Comparison of ENCODE assay signal across 1 cellular context in the genomic region with DNA sequence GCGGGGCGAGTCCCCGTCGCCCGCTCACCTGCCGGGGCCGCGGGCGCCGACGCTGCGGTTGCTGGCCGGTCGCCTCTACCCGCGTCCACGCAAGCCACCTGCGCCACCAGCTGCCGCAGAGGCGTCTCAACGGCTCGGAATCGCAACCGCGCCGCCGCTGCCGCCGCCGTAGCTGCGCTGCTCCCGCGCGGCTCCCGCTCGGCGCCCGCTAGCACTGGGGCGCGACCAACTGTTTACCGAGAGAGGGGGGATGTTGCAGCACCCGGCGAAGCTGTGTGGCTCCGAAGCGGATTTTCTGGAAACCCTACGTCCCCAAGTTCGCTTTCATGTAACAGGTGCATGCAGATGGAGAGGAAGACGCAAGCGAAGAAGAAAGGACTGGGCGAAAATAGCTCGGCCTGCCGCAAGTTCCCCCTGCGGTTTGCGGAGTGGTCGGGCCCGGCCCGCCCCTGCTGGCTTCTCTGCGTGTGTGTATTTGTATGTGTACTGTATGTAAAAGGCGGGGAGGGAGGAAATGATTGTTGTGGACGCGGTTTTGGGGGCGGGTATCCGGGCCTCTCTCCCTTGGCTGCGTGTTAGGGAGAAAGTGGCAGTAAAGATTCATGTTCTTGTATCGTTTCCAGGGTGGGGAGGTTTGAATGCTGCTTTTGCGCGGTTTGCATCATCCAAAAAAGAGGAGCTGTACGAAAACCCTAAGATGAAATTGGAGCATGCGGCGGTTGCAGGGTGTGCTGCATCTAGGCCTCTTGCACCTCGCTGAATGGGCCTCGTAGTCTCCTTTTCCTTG.
TF ChIP-seq lines count a peak whose summit lies in the region.

A gene (minus strand): TSS at position 182 of the 787 bp plus-strand sequence. CDS start 782 bp downstream, outside the sequence.

TF ChIP-seq in WTC11, 78 proteins besides CTCF, POLR2A, EP300 and RAD21 (continued from another document):
- TF ChIP-seq, protein P1, sequence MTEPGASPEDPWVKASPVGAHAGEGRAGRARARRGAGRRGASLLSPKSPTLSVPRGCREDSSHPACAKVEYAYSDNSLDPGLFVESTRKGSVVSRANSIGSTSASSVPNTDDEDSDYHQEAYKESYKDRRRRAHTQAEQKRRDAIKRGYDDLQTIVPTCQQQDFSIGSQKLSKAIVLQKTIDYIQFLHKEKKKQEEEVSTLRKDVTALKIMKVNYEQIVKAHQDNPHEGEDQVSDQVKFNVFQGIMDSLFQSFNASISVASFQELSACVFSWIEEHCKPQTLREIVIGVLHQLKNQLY (CRISPR knock-in tag; IDR thresholded peaks at IDR 0.05): peak; percentile 22; the same call in 1 of the 2 replicates
- TF ChIP-seq, protein P2, sequence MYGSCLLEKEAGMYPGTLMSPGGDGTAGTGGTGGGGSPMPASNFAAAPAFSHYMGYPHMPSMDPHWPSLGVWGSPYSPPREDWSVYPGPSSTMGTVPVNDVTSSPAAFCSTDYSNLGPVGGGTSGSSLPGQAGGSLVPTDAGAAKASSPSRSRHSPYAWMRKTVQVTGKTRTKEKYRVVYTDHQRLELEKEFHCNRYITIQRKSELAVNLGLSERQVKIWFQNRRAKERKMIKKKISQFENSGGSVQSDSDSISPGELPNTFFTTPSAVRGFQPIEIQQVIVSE (CRISPR knock-in tag; IDR thresholded peaks at IDR 0.05; ENCODE audit: borderline replicate concordance): no peak
- TF ChIP-seq MYBL2 (CRISPR knock-in tag; IDR thresholded peaks at IDR 0.05) (peak; percentile 43), NR3C1 (CRISPR knock-in tag; conservative IDR thresholded peaks at IDR 0.05; ENCODE audit: low read depth) (no peak; the same call in 1 of the 2 replicates), RELA (CRISPR knock-in tag; IDR thresholded peaks at IDR 0.05; ENCODE audit: borderline replicate concordance) (0 out of 2 replicates have a peak, but pooled peaks have one; percentile 30), SMAD3 (CRISPR knock-in tag; IDR thresholded peaks at IDR 0.05; ENCODE audit: borderline replicate concordance) (no peak), NFE2L1 (CRISPR knock-in tag; IDR thresholded peaks at IDR 0.05) (0 out of 2 replicates have a peak, but pooled peaks have one; percentile 50), KAT7 (CRISPR knock-in tag; IDR thresholded peaks at IDR 0.05; ENCODE audit: borderline replicate concordance) (0 out of 2 replicates have a peak, but pooled peaks have one; percentile 65), CREM (CRISPR knock-in tag; IDR thresholded peaks at IDR 0.05) (peak; percentile 79), NR2C2 (CRISPR knock-in tag; IDR thresholded peaks at IDR 0.05) (peak; percentile 52; the same call in 1 of the 2 replicates), FOXK1 (CRISPR knock-in tag; IDR thresholded peaks at IDR 0.05) (peak; percentile 72), ATF1 (CRISPR knock-in tag; IDR thresholded peaks at IDR 0.05) (0 out of 2 replicates have a peak, but pooled peaks have one; percentile 67), NFATC4 (CRISPR knock-in tag; IDR thresholded peaks at IDR 0.05) (no peak), ZNF416 (CRISPR knock-in tag; IDR thresholded peaks at IDR 0.05) (peak; percentile 12; the same call in 1 of the 2 replicates), ZNF138 (CRISPR knock-in tag; conservative IDR thresholded peaks at IDR 0.05) (no peak), ETV6 (CRISPR knock-in tag; IDR thresholded peaks at IDR 0.05) (peak; percentile 59; the same call in 1 of the 2 replicates)
- TF ChIP-seq, protein P3, sequence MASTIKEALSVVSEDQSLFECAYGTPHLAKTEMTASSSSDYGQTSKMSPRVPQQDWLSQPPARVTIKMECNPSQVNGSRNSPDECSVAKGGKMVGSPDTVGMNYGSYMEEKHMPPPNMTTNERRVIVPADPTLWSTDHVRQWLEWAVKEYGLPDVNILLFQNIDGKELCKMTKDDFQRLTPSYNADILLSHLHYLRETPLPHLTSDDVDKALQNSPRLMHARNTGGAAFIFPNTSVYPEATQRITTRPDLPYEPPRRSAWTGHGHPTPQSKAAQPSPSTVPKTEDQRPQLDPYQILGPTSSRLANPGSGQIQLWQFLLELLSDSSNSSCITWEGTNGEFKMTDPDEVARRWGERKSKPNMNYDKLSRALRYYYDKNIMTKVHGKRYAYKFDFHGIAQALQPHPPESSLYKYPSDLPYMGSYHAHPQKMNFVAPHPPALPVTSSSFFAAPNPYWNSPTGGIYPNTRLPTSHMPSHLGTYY (CRISPR knock-in tag; IDR thresholded peaks at IDR 0.05): no peak
- TF ChIP-seq, protein P4, sequence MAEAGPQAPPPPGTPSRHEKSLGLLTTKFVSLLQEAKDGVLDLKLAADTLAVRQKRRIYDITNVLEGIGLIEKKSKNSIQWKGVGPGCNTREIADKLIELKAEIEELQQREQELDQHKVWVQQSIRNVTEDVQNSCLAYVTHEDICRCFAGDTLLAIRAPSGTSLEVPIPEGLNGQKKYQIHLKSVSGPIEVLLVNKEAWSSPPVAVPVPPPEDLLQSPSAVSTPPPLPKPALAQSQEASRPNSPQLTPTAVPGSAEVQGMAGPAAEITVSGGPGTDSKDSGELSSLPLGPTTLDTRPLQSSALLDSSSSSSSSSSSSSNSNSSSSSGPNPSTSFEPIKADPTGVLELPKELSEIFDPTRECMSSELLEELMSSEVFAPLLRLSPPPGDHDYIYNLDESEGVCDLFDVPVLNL (CRISPR knock-in tag; IDR thresholded peaks at IDR 0.05; ENCODE audit: borderline replicate concordance, low read depth): peak; percentile 60
- TF ChIP-seq, protein P5, sequence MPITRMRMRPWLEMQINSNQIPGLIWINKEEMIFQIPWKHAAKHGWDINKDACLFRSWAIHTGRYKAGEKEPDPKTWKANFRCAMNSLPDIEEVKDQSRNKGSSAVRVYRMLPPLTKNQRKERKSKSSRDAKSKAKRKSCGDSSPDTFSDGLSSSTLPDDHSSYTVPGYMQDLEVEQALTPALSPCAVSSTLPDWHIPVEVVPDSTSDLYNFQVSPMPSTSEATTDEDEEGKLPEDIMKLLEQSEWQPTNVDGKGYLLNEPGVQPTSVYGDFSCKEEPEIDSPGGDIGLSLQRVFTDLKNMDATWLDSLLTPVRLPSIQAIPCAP (CRISPR knock-in tag; IDR thresholded peaks at IDR 0.05): peak; percentile 85
- TF ChIP-seq, protein P6, sequence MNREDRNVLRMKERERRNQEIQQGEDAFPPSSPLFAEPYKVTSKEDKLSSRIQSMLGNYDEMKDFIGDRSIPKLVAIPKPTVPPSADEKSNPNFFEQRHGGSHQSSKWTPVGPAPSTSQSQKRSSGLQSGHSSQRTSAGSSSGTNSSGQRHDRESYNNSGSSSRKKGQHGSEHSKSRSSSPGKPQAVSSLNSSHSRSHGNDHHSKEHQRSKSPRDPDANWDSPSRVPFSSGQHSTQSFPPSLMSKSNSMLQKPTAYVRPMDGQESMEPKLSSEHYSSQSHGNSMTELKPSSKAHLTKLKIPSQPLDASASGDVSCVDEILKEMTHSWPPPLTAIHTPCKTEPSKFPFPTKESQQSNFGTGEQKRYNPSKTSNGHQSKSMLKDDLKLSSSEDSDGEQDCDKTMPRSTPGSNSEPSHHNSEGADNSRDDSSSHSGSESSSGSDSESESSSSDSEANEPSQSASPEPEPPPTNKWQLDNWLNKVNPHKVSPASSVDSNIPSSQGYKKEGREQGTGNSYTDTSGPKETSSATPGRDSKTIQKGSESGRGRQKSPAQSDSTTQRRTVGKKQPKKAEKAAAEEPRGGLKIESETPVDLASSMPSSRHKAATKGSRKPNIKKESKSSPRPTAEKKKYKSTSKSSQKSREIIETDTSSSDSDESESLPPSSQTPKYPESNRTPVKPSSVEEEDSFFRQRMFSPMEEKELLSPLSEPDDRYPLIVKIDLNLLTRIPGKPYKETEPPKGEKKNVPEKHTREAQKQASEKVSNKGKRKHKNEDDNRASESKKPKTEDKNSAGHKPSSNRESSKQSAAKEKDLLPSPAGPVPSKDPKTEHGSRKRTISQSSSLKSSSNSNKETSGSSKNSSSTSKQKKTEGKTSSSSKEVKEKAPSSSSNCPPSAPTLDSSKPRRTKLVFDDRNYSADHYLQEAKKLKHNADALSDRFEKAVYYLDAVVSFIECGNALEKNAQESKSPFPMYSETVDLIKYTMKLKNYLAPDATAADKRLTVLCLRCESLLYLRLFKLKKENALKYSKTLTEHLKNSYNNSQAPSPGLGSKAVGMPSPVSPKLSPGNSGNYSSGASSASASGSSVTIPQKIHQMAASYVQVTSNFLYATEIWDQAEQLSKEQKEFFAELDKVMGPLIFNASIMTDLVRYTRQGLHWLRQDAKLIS (CRISPR knock-in tag; IDR thresholded peaks at IDR 0.05; ENCODE audit: borderline replicate concordance): 0 out of 2 replicates have a peak, but pooled peaks have one; percentile 50
- TF ChIP-seq, protein P7, sequence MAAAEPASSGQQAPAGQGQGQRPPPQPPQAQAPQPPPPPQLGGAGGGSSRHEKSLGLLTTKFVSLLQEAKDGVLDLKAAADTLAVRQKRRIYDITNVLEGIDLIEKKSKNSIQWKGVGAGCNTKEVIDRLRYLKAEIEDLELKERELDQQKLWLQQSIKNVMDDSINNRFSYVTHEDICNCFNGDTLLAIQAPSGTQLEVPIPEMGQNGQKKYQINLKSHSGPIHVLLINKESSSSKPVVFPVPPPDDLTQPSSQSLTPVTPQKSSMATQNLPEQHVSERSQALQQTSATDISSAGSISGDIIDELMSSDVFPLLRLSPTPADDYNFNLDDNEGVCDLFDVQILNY (CRISPR knock-in tag; IDR thresholded peaks at IDR 0.05): peak; percentile 94
- TF ChIP-seq, protein P8, sequence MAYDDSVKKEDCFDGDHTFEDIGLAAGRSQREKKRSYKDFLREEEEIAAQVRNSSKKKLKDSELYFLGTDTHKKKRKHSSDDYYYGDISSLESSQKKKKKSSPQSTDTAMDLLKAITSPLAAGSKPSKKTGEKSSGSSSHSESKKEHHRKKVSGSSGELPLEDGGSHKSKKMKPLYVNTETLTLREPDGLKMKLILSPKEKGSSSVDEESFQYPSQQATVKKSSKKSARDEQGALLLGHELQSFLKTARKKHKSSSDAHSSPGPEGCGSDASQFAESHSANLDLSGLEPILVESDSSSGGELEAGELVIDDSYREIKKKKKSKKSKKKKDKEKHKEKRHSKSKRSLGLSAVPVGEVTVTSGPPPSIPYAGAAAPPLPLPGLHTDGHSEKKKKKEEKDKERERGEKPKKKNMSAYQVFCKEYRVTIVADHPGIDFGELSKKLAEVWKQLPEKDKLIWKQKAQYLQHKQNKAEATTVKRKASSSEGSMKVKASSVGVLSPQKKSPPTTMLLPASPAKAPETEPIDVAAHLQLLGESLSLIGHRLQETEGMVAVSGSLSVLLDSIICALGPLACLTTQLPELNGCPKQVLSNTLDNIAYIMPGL (CRISPR knock-in tag; IDR thresholded peaks at IDR 0.05): peak; percentile 93
- TF ChIP-seq, protein P9, sequence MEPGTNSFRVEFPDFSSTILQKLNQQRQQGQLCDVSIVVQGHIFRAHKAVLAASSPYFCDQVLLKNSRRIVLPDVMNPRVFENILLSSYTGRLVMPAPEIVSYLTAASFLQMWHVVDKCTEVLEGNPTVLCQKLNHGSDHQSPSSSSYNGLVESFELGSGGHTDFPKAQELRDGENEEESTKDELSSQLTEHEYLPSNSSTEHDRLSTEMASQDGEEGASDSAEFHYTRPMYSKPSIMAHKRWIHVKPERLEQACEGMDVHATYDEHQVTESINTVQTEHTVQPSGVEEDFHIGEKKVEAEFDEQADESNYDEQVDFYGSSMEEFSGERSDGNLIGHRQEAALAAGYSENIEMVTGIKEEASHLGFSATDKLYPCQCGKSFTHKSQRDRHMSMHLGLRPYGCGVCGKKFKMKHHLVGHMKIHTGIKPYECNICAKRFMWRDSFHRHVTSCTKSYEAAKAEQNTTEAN (CRISPR knock-in tag; IDR thresholded peaks at IDR 0.05): peak; percentile 57; the same call in 1 of the 2 replicates
- TF ChIP-seq, protein P10, sequence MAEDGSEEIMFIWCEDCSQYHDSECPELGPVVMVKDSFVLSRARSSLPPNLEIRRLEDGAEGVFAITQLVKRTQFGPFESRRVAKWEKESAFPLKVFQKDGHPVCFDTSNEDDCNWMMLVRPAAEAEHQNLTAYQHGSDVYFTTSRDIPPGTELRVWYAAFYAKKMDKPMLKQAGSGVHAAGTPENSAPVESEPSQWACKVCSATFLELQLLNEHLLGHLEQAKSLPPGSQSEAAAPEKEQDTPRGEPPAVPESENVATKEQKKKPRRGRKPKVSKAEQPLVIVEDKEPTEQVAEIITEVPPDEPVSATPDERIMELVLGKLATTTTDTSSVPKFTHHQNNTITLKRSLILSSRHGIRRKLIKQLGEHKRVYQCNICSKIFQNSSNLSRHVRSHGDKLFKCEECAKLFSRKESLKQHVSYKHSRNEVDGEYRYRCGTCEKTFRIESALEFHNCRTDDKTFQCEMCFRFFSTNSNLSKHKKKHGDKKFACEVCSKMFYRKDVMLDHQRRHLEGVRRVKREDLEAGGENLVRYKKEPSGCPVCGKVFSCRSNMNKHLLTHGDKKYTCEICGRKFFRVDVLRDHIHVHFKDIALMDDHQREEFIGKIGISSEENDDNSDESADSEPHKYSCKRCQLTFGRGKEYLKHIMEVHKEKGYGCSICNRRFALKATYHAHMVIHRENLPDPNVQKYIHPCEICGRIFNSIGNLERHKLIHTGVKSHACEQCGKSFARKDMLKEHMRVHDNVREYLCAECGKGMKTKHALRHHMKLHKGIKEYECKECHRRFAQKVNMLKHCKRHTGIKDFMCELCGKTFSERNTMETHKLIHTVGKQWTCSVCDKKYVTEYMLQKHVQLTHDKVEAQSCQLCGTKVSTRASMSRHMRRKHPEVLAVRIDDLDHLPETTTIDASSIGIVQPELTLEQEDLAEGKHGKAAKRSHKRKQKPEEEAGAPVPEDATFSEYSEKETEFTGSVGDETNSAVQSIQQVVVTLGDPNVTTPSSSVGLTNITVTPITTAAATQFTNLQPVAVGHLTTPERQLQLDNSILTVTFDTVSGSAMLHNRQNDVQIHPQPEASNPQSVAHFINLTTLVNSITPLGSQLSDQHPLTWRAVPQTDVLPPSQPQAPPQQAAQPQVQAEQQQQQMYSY (CRISPR knock-in tag; IDR thresholded peaks at IDR 0.05): no peak
TF ChIP-seq in WTC11: peak in this region for 29.
